In the genomic region with DNA sequence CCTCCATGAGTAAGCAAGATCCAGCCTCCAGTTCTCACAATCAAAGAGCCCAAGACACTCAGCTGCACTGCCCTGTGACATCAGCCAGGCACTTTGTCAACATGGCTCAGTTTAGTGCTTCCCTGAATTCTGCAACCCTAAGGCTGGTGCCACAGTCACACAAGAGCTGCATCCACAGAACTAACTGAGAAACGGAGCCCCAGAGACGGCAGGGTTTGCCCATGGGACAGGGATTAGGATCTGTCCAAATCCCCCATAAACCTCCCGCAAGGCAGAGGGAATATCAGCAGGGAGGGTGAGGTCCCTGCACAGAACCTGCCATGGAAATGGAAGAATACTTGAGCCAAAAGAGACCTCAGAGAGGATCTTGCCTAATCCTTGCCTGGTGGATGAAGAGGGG, we compare ENCODE assay signal across 22 cellular contexts.
"Had no signal": no experiment of that assay in that cellular context is flagged by ENCODE, and none has a peak within 500 bp of the region (broad histone marks: within the 10 kb centered on the region; RNA-seq: fewer than 3 reads in every experiment).

No MANE protein-coding gene starts in this region.

- H2AFZ ChIP-seq: parathyroid adenoma had no signal

- H3K4me1 ChIP-seq: esophagus squamous epithelium, lower lobe of right lung, prostate gland, right atrium auricular region, sigmoid colon, stomach, tibial artery, upper lobe of left lung, vagina had no signal

- H3K9me3 ChIP-seq: esophagus squamous epithelium, lower lobe of right lung, prostate gland, right atrium auricular region, sigmoid colon, stomach, tibial artery, upper lobe of left lung, vagina had no signal

- H3K9ac ChIP-seq: parathyroid adenoma had no signal

- H3K4me3 ChIP-seq: coronary artery, esophagus squamous epithelium, lower lobe of right lung, prostate gland, right atrium auricular region, sigmoid colon, stomach, tibial artery, upper lobe of left lung, vagina had no signal

- H3K27ac ChIP-seq: coronary artery, esophagus squamous epithelium, lower lobe of right lung, parathyroid adenoma, prostate gland, right atrium auricular region, sigmoid colon, stomach, tibial artery, upper lobe of left lung, vagina had no signal

- H3K27me3 ChIP-seq: upper lobe of left lung, vagina had no signal

- ATAC-seq: effector memory CD8-positive, alpha-beta T cell; left ventricle myocardium superior; lower lobe of right lung; natural killer cell; stimulated activated effector memory CD8-positive, alpha-beta T cell treated with anti-CD3 and anti-CD28 coated beads, Interleukin-12 subunit alpha, Interleukin-12 subunit beta, amount 100 ng/mL, for 72 hours had no signal

- H3K36me3 ChIP-seq: esophagus squamous epithelium, lower lobe of right lung, prostate gland, right atrium auricular region, sigmoid colon, stomach, tibial artery, upper lobe of left lung, vagina had no signal

- DNase-seq: effector memory CD8-positive, alpha-beta T cell; erythroblast; esophagus squamous epithelium; foreskin melanocyte; glutamatergic neuron; hypothalamus; left ventricle myocardium superior; lower lobe of right lung; natural killer cell; sigmoid colon; stimulated activated CD4-positive, alpha-beta T cell treated with anti-CD3 and anti-CD28 coated beads, Interleukin-2, amount 100 ng/mL, for 24 hours; stimulated activated CD4-positive, alpha-beta T cell treated with anti-CD3 and anti-CD28 coated beads, Interleukin-4, amount 100 ng/mL, for 24 hours; stimulated activated naive CD4-positive, alpha-beta T cell treated with Interleukin-2 at 50 U/mL for 16 hours; stomach; upper lobe of left lung had no signal
